Comparison of ENCODE assay signal across 9 cellular contexts in genomic region chr10:21993360-21994001, GRCh38. TPM values are rescaled to one million over a fixed set of nuclear protein-coding genes. Genes with fewer than 3 reads are reported as not detected.
A peak's percentile ranks its signal among the peaks of the same experiment; 100 is the strongest.
DNase-seq lines count a peak whose midpoint lies in the region; ATAC-seq and TF ChIP-seq lines count a peak whose summit lies in the region.
"Had no signal": no experiment of that assay in that cellular context is flagged by ENCODE, and none has a peak within 500 bp of the region (broad histone marks: within the 10 kb centered on the region; RNA-seq: fewer than 3 reads in every experiment).

No MANE protein-coding gene starts in this region.

- TF ChIP-seq POLR2A in GM18505 (IDR thresholded peaks at IDR 0.05; ENCODE audit: borderline replicate concordance, extremely low read depth, insufficient read depth, insufficient read length) = no peak

- TF ChIP-seq CTCF in epithelial cell of proximal tubule (conservative IDR thresholded peaks at IDR 0.05; ENCODE audit: low read depth, low read length) = peak; percentile 51

- no peak overlapping the region for H3K4me3 ChIP-seq in epithelial cell of proximal tubule (ENCODE audit: low read depth, low read length)
- H3K4me3 ChIP-seq: SK-N-MC had no signal

- ATAC-seq in GM18505 (IDR thresholded peaks at IDR 0.05; ENCODE audit: unreplicated experiment) (no peak), HG02938 (IDR thresholded peaks at IDR 0.05; ENCODE audit: unreplicated experiment) (no peak)

- DNase-seq in DMS153 treated with DMSO at 0.1 percent for 48 hours (lab: John Stamatoyannopoulos, UW; ENCODE audit: unreplicated experiment) = peak; percentile 6
- no peak for DNase-seq in DMS153 (lab: John Stamatoyannopoulos, UW)
- DNase-seq in NCI-H2227 (lab: John Stamatoyannopoulos, UW; ENCODE audit: unreplicated experiment) = peak; percentile 17
- no peak for DNase-seq in epithelial cell of proximal tubule (ENCODE audit: low read depth)
- DNase-seq in renal cortical epithelial cell (ENCODE audit: low read depth) = peak; percentile 32
- no peak for DNase-seq in activated T-cell treated with anti-CD3 and anti-CD28 coated beads for 4 hours

RNA-seq across cellular contexts. Expression of gene DNAJC1, which starts 10.0 kb away (rescaled TPM):
- total RNA-seq in epithelial cell of proximal tubule = 22.8 and 28.7 TPM in 2 replicates
- total RNA-seq in renal cortical epithelial cell = 61.6 and 74.7 TPM in 2 replicates

Comparison
In these comparisons a context has a peak if more than half of its experiments do, and no peak if none do; other contexts are left out.
1. DNase-seq: peak in DMS153 treated with DMSO at 0.1 percent for 48 hours (single experiment), NCI-H2227 (single experiment) and renal cortical epithelial cell (single experiment); none in DMS153 (single experiment), epithelial cell of proximal tubule (single experiment) and activated T-cell treated with anti-CD3 and anti-CD28 coated beads for 4 hours (single experiment).